In genomic region chr15:70142072-70142321, GRCh38 we compare ENCODE assay signal across 22 cellular contexts. TPM values are rescaled to one million over a fixed set of nuclear protein-coding genes. Genes with fewer than 3 reads are reported as not detected.
DNase-seq lines count a peak whose midpoint lies in the region; ATAC-seq, FAIRE-seq and TF ChIP-seq lines count a peak whose summit lies in the region.
"Had no signal": no experiment of that assay in that cellular context is flagged by ENCODE, and none has a peak within 500 bp of the region (broad histone marks: within the 10 kb centered on the region; RNA-seq: fewer than 3 reads in every experiment).

No MANE protein-coding gene starts in this region.

- H4K5ac ChIP-seq in H9 (ENCODE audit: insufficient read length, low read depth, low read length), result no peak overlapping the region

- H3K23ac ChIP-seq in H9 (ENCODE audit: insufficient read length, low read depth, low read length), result no peak overlapping the region

- no peak overlapping the region for H2BK20ac ChIP-seq in H9 (ENCODE audit: low read depth, low read length, poor library complexity, severe bottlenecking)

- no peak overlapping the region for H3K56ac ChIP-seq in H9 (ENCODE audit: insufficient read length, low read depth, low read length)

- H4K91ac ChIP-seq in H9 (ENCODE audit: insufficient read length, low read depth, low read length), result no peak overlapping the region

- no peak overlapping the region for H4K8ac ChIP-seq in H9 (replicated peaks; ENCODE audit: insufficient read length, low read depth, low read length)

- no peak overlapping the region for H3K9ac ChIP-seq in H9 (ENCODE audit: extremely low read depth, insufficient read length, low read length)

- no peak overlapping the region for H3K4me2 ChIP-seq in H9 (ENCODE audit: insufficient read depth, insufficient read length, low read length)

- H3K4me3 ChIP-seq in neutrophil (ENCODE audit: low read depth in 1 of 2, low read length in 1 of 2), result peak overlapping the region; percentile 30 to 48
- H3K4me3 ChIP-seq: pancreas had no signal

- H3K27me3 ChIP-seq in neutrophil (no peaks in the 10 kb centered on the region), H9 (ENCODE audit: insufficient read depth, low read length) (no peaks in the 10 kb centered on the region)
- H3K27me3 ChIP-seq: pancreas, upper lobe of right lung had no signal

- no peak for DNase-seq in activated CD4-positive, CD25-positive, alpha-beta regulatory T cell treated with anti-CD3 and anti-CD28 coated beads, Interleukin-2, amount 50 U/mL, for 72 hours
- DNase-seq in HTR-8/SVneo (ENCODE audit: insufficient read length, low spot score) (no peak), globus pallidus (ENCODE audit: low spot score) (no peak), H9 (no peak)
- no peak for DNase-seq in activated naive CD8-positive, alpha-beta T cell treated with anti-CD3 and anti-CD28 coated beads, Interleukin-2, amount 50 U/mL, for 24 hours
- DNase-seq: 8988T; anterior cingulate cortex; CD4-positive, alpha-beta T cell; cortex of kidney; esophagus squamous epithelium; NCI-H1092 treated with DMSO at 0.1 percent for 48 hours; NCI-H2107; NCI-H82; pancreas; stimulated activated naive CD4-positive, alpha-beta T cell had no signal

- H2AFZ ChIP-seq in H9 (ENCODE audit: low read length), result no peak overlapping the region

- peak; percentile 59 to 70 for ATAC-seq in activated CD4-positive, CD25-positive, alpha-beta regulatory T cell treated with anti-CD3 and anti-CD28 coated beads, Interleukin-2, amount 50 U/mL, for 24 hours
- peak; percentile 77 for ATAC-seq in activated naive CD8-positive, alpha-beta T cell treated with anti-CD3 and anti-CD28 coated beads, Interleukin-2, amount 50 U/mL, for 24 hours
- ATAC-seq in GM21723 (IDR thresholded peaks at IDR 0.05; ENCODE audit: unreplicated experiment), result no peak

- TF ChIP-seq CTCF in neutrophil (IDR thresholded peaks at IDR 0.05), result no peak
- TF ChIP-seq CTCF in H9 (conservative IDR thresholded peaks at IDR 0.05), result no peak

- no peaks in the 10 kb centered on the region for H4K20me1 ChIP-seq in H9 (ENCODE audit: control insufficient read depth, insufficient read depth, insufficient read length)

- peak overlapping the region; percentile 47 for H3K27ac Mint-ChIP-seq in activated naive CD8-positive, alpha-beta T cell treated with anti-CD3 and anti-CD28 coated beads, Interleukin-2, amount 50 U/mL, for 24 hours
- no peak overlapping the region for H3K27ac Mint-ChIP-seq in H9
- H3K27ac Mint-ChIP-seq: CD4-positive, alpha-beta T cell; T-cell had no signal

- no peak overlapping the region for H3T11ph ChIP-seq in H9 (ENCODE audit: low read length)

- no peaks in the 10 kb centered on the region for H3K79me1 ChIP-seq in H9 (ENCODE audit: insufficient read depth, low read depth, low read length, poor library complexity, severe bottlenecking)

- H3K4me1 ChIP-seq in neutrophil (ENCODE audit: control insufficient read depth in 1 of 2, insufficient read depth in 1 of 2, low read depth in 1 of 2, low read length in 1 of 2) (peaks cover 33 to 40% of the 10 kb centered on the region in 2 experiments), H9 (ENCODE audit: insufficient read depth, low read length) (peaks cover 7% of the 10 kb centered on the region; the same call in 1 of the 2 replicates)

- H3K9me3 ChIP-seq in neutrophil, result no peaks in the 10 kb centered on the region
- no peaks in the 10 kb centered on the region for H3K9me3 ChIP-seq in H9 (ENCODE audit: control insufficient read depth, low read depth, low read length)
- H3K9me3 ChIP-seq: esophagus squamous epithelium, heart left ventricle, pancreas, upper lobe of right lung had no signal

- no peak overlapping the region for H2BK5ac ChIP-seq in H9 (ENCODE audit: insufficient read length, low read length)

- H3K4me3 Mint-ChIP-seq in activated naive CD8-positive, alpha-beta T cell treated with anti-CD3 and anti-CD28 coated beads, Interleukin-2, amount 50 U/mL, for 24 hours, result peak overlapping the region; percentile 54
- H3K4me3 Mint-ChIP-seq in H9, result no peak overlapping the region

- H3K36me3 ChIP-seq in neutrophil, result no peaks in the 10 kb centered on the region
- H3K36me3 ChIP-seq: esophagus squamous epithelium, heart left ventricle, pancreas, upper lobe of right lung had no signal

- H3K27me3 Mint-ChIP-seq in activated naive CD8-positive, alpha-beta T cell treated with anti-CD3 and anti-CD28 coated beads, Interleukin-2, amount 50 U/mL, for 24 hours, result peaks cover 40% of the 10 kb centered on the region
- H3K27me3 Mint-ChIP-seq in H9 (ENCODE audit: low read depth), result peaks cover 44% of the 10 kb centered on the region
- H3K27me3 Mint-ChIP-seq: CD4-positive, alpha-beta T cell had no signal

- H2AK5ac ChIP-seq in H9 (ENCODE audit: insufficient read length, low read length), result no peak overlapping the region

- H3K36me3 Mint-ChIP-seq in activated naive CD8-positive, alpha-beta T cell treated with anti-CD3 and anti-CD28 coated beads, Interleukin-2, amount 50 U/mL, for 24 hours (ENCODE audit: low read depth), result no peaks in the 10 kb centered on the region
- no peaks in the 10 kb centered on the region; a peak in 1 of 7 replicates for H3K36me3 Mint-ChIP-seq in H9 (ENCODE audit: insufficient read depth in 1 of 3, low read depth in 3 of 3)
- H3K36me3 Mint-ChIP-seq: T-cell had no signal

- H3K79me2 ChIP-seq in H9 (ENCODE audit: insufficient read depth, low read length), result 0 out of 2 replicates have a peak, but pooled peaks cover 2% of the 10 kb centered on the region

- H3K27ac ChIP-seq in neutrophil (peak overlapping the region; percentile 84), H9 (ENCODE audit: insufficient read length, low read depth, low read length) (no peak overlapping the region)
- H3K27ac ChIP-seq: esophagus squamous epithelium, pancreas had no signal

- no peaks in the 10 kb centered on the region for H3K23me2 ChIP-seq in H9 (ENCODE audit: insufficient read length, low read depth, low read length, poor library complexity, severe bottlenecking)

- H3K4ac ChIP-seq in H9 (ENCODE audit: low read depth, low read length), result no peak overlapping the region

- H2BK120ac ChIP-seq in H9 (ENCODE audit: low read depth, low read length, poor library complexity, severe bottlenecking), result no peak overlapping the region

- no peak overlapping the region for H2BK12ac ChIP-seq in H9 (ENCODE audit: insufficient read length, low read depth, low read length)

- H3K18ac ChIP-seq in H9 (ENCODE audit: insufficient read length, low read depth, low read length), result no peak overlapping the region

- H3K9me3 Mint-ChIP-seq in activated naive CD8-positive, alpha-beta T cell treated with anti-CD3 and anti-CD28 coated beads, Interleukin-2, amount 50 U/mL, for 24 hours, result no peaks in the 10 kb centered on the region
- H3K9me3 Mint-ChIP-seq in H9, result peaks cover 0 to 3% of the 10 kb centered on the region in 2 experiments; a peak in 1 of 5 replicates
- H3K9me3 Mint-ChIP-seq: CD4-positive, alpha-beta T cell; T-cell had no signal

- H2BK15ac ChIP-seq in H9 (ENCODE audit: low read depth, low read length), result no peak overlapping the region

- H3K4me1 Mint-ChIP-seq in activated naive CD8-positive, alpha-beta T cell treated with anti-CD3 and anti-CD28 coated beads, Interleukin-2, amount 50 U/mL, for 24 hours, result peaks cover 37% of the 10 kb centered on the region
- peaks cover 46 to 56% of the 10 kb centered on the region in 2 experiments for H3K4me1 Mint-ChIP-seq in H9

- FAIRE-seq in HTR-8/SVneo (lab: Jason Lieb, UNC), result peak; percentile 13
- FAIRE-seq: H54, pancreas had no signal

- no peak overlapping the region for H3K14ac ChIP-seq in H9 (ENCODE audit: insufficient read depth, low read length)

RNA-seq across cellular contexts. Expression of gene TLE3, which starts 44.3 kb away (rescaled TPM):
- 91.3 and 98.2 TPM in 2 replicates for total RNA-seq in H9 (2021)
